14 cellular contexts compared by ENCODE assay signal in genomic region chr18:77089796-77090285, GRCh38. TPM values are rescaled to one million over a fixed set of nuclear protein-coding genes. Genes with fewer than 3 reads are reported as not detected.
DNase-seq lines count a peak whose midpoint lies in the region; ATAC-seq and TF ChIP-seq lines count a peak whose summit lies in the region.
"Had no signal": no experiment of that assay in that cellular context is flagged by ENCODE, and none has a peak within 500 bp of the region (broad histone marks: within the 10 kb centered on the region; RNA-seq: fewer than 3 reads in every experiment).

No MANE protein-coding gene starts in this region.

- no peak overlapping the region for H2BK120ac ChIP-seq in IMR-90 (ENCODE audit: low read depth, low read length)

- TF ChIP-seq RAD21 in IMR-90 (IDR thresholded peaks at IDR 0.05; ENCODE audit: low read length): no peak

- in situ Hi-C loops in IMR-90 (cut with MboI; ENCODE audit: low sequenced_read_pairs): no loop called here

- no peak overlapping the region for H3K56ac ChIP-seq in IMR-90 (ENCODE audit: extremely low read depth, insufficient read depth, low read length)

- CTCF ChIA-PET in CD8-positive, alpha-beta T cell (lab: Charles Lee): interaction anchor here (1.6 kb wide), 1 partner anchor 93 kb away, joined by 4 read pairs; no protein-coding TSS in a partner anchor
- CTCF ChIA-PET in IMR-90 (lab: Yijun Ruan, JAX): no interaction called here

- no peak overlapping the region for H3K4me3 Mint-ChIP-seq in CD8-positive, alpha-beta T cell
- H3K4me3 Mint-ChIP-seq in effector memory CD8-positive, alpha-beta T cell: peak overlapping the region; percentile 13 to 41
- H3K4me3 Mint-ChIP-seq in progenitor cell of endocrine pancreas (ENCODE audit: low read depth): no peak overlapping the region

- intact Hi-C loops in CD8-positive, alpha-beta T cell (cut with DNase I, micrococcal nuclease): no loop called here
- intact Hi-C loops in IMR-90 (cut with micrococcal nuclease): no loop called here

- H3K9ac ChIP-seq in IMR-90 (ENCODE audit: low read depth, low read length): no peak overlapping the region

- no TSS peak for BruUV-seq in IMR-90 (replicated peaks; lab: Mats Ljungman, UMichigan)

- no peak overlapping the region for H4K5ac ChIP-seq in IMR-90 (ENCODE audit: low read depth, low read length)

- no peak overlapping the region for H3K4me2 ChIP-seq in IMR-90 (ENCODE audit: low read depth, low read length)

- H3K9me3 Mint-ChIP-seq in CD8-positive, alpha-beta T cell: no peaks in the 10 kb centered on the region
- no peaks in the 10 kb centered on the region for H3K9me3 Mint-ChIP-seq in effector memory CD8-positive, alpha-beta T cell
- H3K9me3 Mint-ChIP-seq in progenitor cell of endocrine pancreas (ENCODE audit: low read depth): no peaks in the 10 kb centered on the region

- H3K4me1 Mint-ChIP-seq in CD8-positive, alpha-beta T cell (ENCODE audit: low read depth): peaks cover 71% of the 10 kb centered on the region
- H3K4me1 Mint-ChIP-seq in effector memory CD8-positive, alpha-beta T cell (ENCODE audit: low read depth in 2 of 2): peaks cover 63 to 72% of the 10 kb centered on the region in 2 donors
- H3K4me1 Mint-ChIP-seq in progenitor cell of endocrine pancreas (ENCODE audit: low read depth): peaks cover 50% of the 10 kb centered on the region

- no peak overlapping the region for H4K8ac ChIP-seq in IMR-90 (ENCODE audit: low read depth in 2 of 2, low read length in 2 of 2)

- POLR2A ChIA-PET in CD8-positive, alpha-beta T cell (lab: Charles Lee): no interaction called here
- POLR2A ChIA-PET in IMR-90 (lab: Charles Lee; ENCODE audit: unreplicated experiment): no interaction called here

- no peak overlapping the region for H2AK9ac ChIP-seq in IMR-90 (replicated peaks; ENCODE audit: low read depth, low read length, poor library complexity)

- no peaks in the 10 kb centered on the region for H3K27me3 Mint-ChIP-seq in CD8-positive, alpha-beta T cell (ENCODE audit: low read depth)
- H3K27me3 Mint-ChIP-seq in effector memory CD8-positive, alpha-beta T cell: no peaks in the 10 kb centered on the region
- H3K27me3 Mint-ChIP-seq in progenitor cell of endocrine pancreas: no peaks in the 10 kb centered on the region

- no peaks in the 10 kb centered on the region for H4K20me1 ChIP-seq in IMR-90 (ENCODE audit: insufficient read depth, low read length)

- H2AFZ ChIP-seq in IMR-90 (replicated peaks; ENCODE audit: low read length, poor library complexity): peak overlapping the region; percentile 29

- H3K9me1 ChIP-seq in IMR-90 (ENCODE audit: insufficient read depth, low read length): peaks cover 3% of the 10 kb centered on the region

- no peak for DNase-seq in CD8-positive, alpha-beta T cell
- DNase-seq in IMR-90 (no peak), progenitor cell of endocrine pancreas (ENCODE audit: low spot score, unreplicated experiment) (no peak), NCI-H510A treated with DMSO at 0.1 percent for 48 hours (lab: John Stamatoyannopoulos, UW) (no peak), NAMALWA (ENCODE audit: low spot score) (no peak)
- no peak for DNase-seq in effector memory CD8-positive, alpha-beta T cell
- no peak for DNase-seq in stimulated activated CD8-positive, alpha-beta memory T cell treated with anti-CD3 and anti-CD28 coated beads, Interleukin-4, amount 100 ng/mL, for 48 hours
- DNase-seq: activated naive CD4-positive, alpha-beta T cell; BE2C; foreskin fibroblast; NCI-H1694 treated with DMSO at 0.1 percent for 48 hours; Right ventricle myocardium superior; stimulated activated CD4-positive, alpha-beta T cell treated with anti-CD3 and anti-CD28 coated beads, Interleukin-15, amount 100 ng/mL, for 24 hours had no signal

- no peak overlapping the region for H2AK5ac ChIP-seq in IMR-90 (ENCODE audit: low read depth, low read length)

- no peak overlapping the region for H4K91ac ChIP-seq in IMR-90 (ENCODE audit: insufficient read depth, low read depth, low read length)

- peaks cover 9% of the 10 kb centered on the region for H3K36me3 ChIP-seq in CD8-positive, alpha-beta T cell (ENCODE audit: insufficient read depth, low read length)
- H3K36me3 ChIP-seq in IMR-90 (ENCODE audit: control insufficient read depth, insufficient read depth, low read length): no peaks in the 10 kb centered on the region
- H3K36me3 ChIP-seq: BE2C had no signal

- no peak for TF ChIP-seq POLR2A in IMR-90 (IDR thresholded peaks at IDR 0.05; ENCODE audit: low read depth, low read length)

- H2BK20ac ChIP-seq in IMR-90 (ENCODE audit: low read depth, low read length): no peak overlapping the region

- H3K27ac Mint-ChIP-seq in CD8-positive, alpha-beta T cell: peak overlapping the region; percentile 75
- peak overlapping the region; percentile 90 to 91 for H3K27ac Mint-ChIP-seq in effector memory CD8-positive, alpha-beta T cell
- peak overlapping the region; percentile 98 for H3K27ac Mint-ChIP-seq in progenitor cell of endocrine pancreas

- no peak overlapping the region for H3K27ac ChIP-seq in CD8-positive, alpha-beta T cell (ENCODE audit: low read depth, low read length)
- no peak overlapping the region for H3K27ac ChIP-seq in IMR-90 (ENCODE audit: insufficient read depth, low read length)

- H3K36me3 Mint-ChIP-seq in CD8-positive, alpha-beta T cell: peaks cover 58% of the 10 kb centered on the region
- H3K36me3 Mint-ChIP-seq in effector memory CD8-positive, alpha-beta T cell (ENCODE audit: insufficient read depth): peaks cover 58% of the 10 kb centered on the region
- H3K36me3 Mint-ChIP-seq in progenitor cell of endocrine pancreas (ENCODE audit: insufficient read depth): peaks cover 4% of the 10 kb centered on the region

- peak overlapping the region; percentile 35; the same call in 1 of the 2 replicates for H3K4ac ChIP-seq in IMR-90 (ENCODE audit: low read depth, low read length)

- H3K14ac ChIP-seq in IMR-90 (replicated peaks; ENCODE audit: low read depth, low read length): no peak overlapping the region

- H3K79me1 ChIP-seq in IMR-90 (ENCODE audit: low read depth in 1 of 2, low read length in 2 of 2): no peaks in the 10 kb centered on the region

- no peaks in the 10 kb centered on the region for H3K9me3 ChIP-seq in CD8-positive, alpha-beta T cell (ENCODE audit: low read length)
- H3K9me3 ChIP-seq in IMR-90 (ENCODE audit: control insufficient read depth, insufficient read depth, low read length): no peaks in the 10 kb centered on the region
- H3K9me3 ChIP-seq: BE2C had no signal

- no peaks in the 10 kb centered on the region for H3K27me3 ChIP-seq in CD8-positive, alpha-beta T cell (ENCODE audit: insufficient read depth, low read length)
- no peaks in the 10 kb centered on the region for H3K27me3 ChIP-seq in IMR-90 (ENCODE audit: control insufficient read depth, insufficient read depth, low read length)
- H3K27me3 ChIP-seq: BE2C had no signal

- no peak overlapping the region for H3K23ac ChIP-seq in IMR-90 (ENCODE audit: low read depth, low read length)

- H2BK15ac ChIP-seq in IMR-90 (ENCODE audit: low read depth, low read length): no peak overlapping the region

- dilution Hi-C loops in IMR-90 (cut with HindIII; ENCODE audit: low sequenced_read_pairs, unreplicated experiment): no loop called here

- no peak overlapping the region for H3K18ac ChIP-seq in IMR-90 (ENCODE audit: low read depth, low read length)

- H3K4me3 ChIP-seq in CD8-positive, alpha-beta T cell (ENCODE audit: low read depth, low read length): no peak overlapping the region
- no peak overlapping the region for H3K4me3 ChIP-seq in IMR-90 (ENCODE audit: insufficient read depth, low read depth, low read length)

- TF ChIP-seq CTCF in CD8-positive, alpha-beta T cell (IDR thresholded peaks at IDR 0.05): no peak
- no peak for TF ChIP-seq CTCF in IMR-90 (conservative IDR thresholded peaks at IDR 0.05; ENCODE audit: low read depth, low read length)
- no peak for TF ChIP-seq CTCF in progenitor cell of endocrine pancreas (IDR thresholded peaks at IDR 0.05; ENCODE audit: unreplicated experiment)

- H3K4me1 ChIP-seq in CD8-positive, alpha-beta T cell (ENCODE audit: insufficient read depth, low read length): peaks cover 48% of the 10 kb centered on the region
- peaks cover 5% of the 10 kb centered on the region; the same call in 1 of the 2 replicates for H3K4me1 ChIP-seq in IMR-90 (ENCODE audit: control insufficient read depth, insufficient read depth, low read length)
- H3K4me1 ChIP-seq: BE2C had no signal

- no peak for ATAC-seq in CD8-positive, alpha-beta T cell
- ATAC-seq in IMR-90 (ENCODE audit: low read depth): no peak
- no peak for ATAC-seq in effector memory CD8-positive, alpha-beta T cell (replicated peaks)
- ATAC-seq in GM21786 (IDR thresholded peaks at IDR 0.05; ENCODE audit: unreplicated experiment): no peak

- no peak overlapping the region for H2BK5ac ChIP-seq in IMR-90 (ENCODE audit: low read depth, low read length, poor library complexity, severe bottlenecking)

- WGBS in IMR-90 (ENCODE audit: extremely low coverage in 2 of 2, insufficient read length in 1 of 2), 2 experiments: 97% methylated on average over 5 of the region's 7 CpGs; no CpG with 5 or more reads in 1 of the 2 experiments

TF ChIP-seq in IMR-90, 13 proteins besides CTCF, POLR2A, EP300 and RAD21 (continues in another document):
- no peak for TF ChIP-seq RFX5 (IDR thresholded peaks at IDR 0.05; ENCODE audit: low read depth, low read length)
- TF ChIP-seq CEBPB (IDR thresholded peaks at IDR 0.05; ENCODE audit: low read depth, low read length): no peak
- no peak for TF ChIP-seq SMC3 (IDR thresholded peaks at IDR 0.05; ENCODE audit: low read depth, low read length)
- no peak for TF ChIP-seq BHLHE40 (IDR thresholded peaks at IDR 0.05; ENCODE audit: low read depth, low read length)
- no peak for TF ChIP-seq CHD1 (IDR thresholded peaks at IDR 0.05; ENCODE audit: low read depth, low read length)
- no peak for TF ChIP-seq MAFK (IDR thresholded peaks at IDR 0.05; ENCODE audit: low read depth, low read length)
- TF ChIP-seq USF2 (IDR thresholded peaks at IDR 0.05; ENCODE audit: low read depth, low read length): no peak
- TF ChIP-seq MXI1 (IDR thresholded peaks at IDR 0.05; ENCODE audit: borderline replicate concordance, low read depth, low read length): no peak

RNA-seq across cellular contexts. Expression of gene MBP, which starts 42.7 kb away (rescaled TPM):
- total RNA-seq in CD8-positive, alpha-beta T cell: 10 to 100 TPM; 67.9 to 70.7 TPM
- 0.90 and 1.4 TPM in 2 replicates for total RNA-seq in IMR-90 (2012; rRNA removed)
- 0.72 and 0.75 TPM in 2 replicates for polyA plus RNA-seq in IMR-90 (2012; rRNA removed)
- polyA plus RNA-seq in IMR-90 (2012; cell fraction: cytosol; rRNA removed): 0.52 and 0.82 TPM in 2 replicates
- polyA plus RNA-seq in IMR-90 (2012; cell fraction: nucleus; rRNA removed; ENCODE audit: low replicate concordance): 1.2 and 2.2 TPM in 2 replicates
- total RNA-seq in progenitor cell of endocrine pancreas: 38.4 and 39.0 TPM in 2 replicates

Comparison
In these comparisons a context has a peak if more than half of its experiments do, and no peak if none do; other contexts are left out.
1. H3K4me3 Mint-ChIP-seq: peak in effector memory CD8-positive, alpha-beta T cell (2 of 2); none in CD8-positive, alpha-beta T cell (single experiment) and progenitor cell of endocrine pancreas (single experiment).
2. RNA of gene MBP, which starts 42.7 kb away (total RNA-seq): 67.9 to 70.7 TPM in CD8-positive, alpha-beta T cell and 38.4 to 39.0 TPM in progenitor cell of endocrine pancreas; 0.90 to 1.4 TPM in IMR-90; every median in the first group is over 10 times any median in the second.
3. Peak in every context shown above with its lines, with median percentiles within 50 percentile points of each other: H3K27ac Mint-ChIP-seq.